Comparison of ENCODE assay signal across 17 cellular contexts in genomic region chr3:23676093-23676492, GRCh38.
"Had no signal": no experiment of that assay in that cellular context is flagged by ENCODE, and none has a peak within 500 bp of the region (broad histone marks: within the 10 kb centered on the region; RNA-seq: fewer than 3 reads in every experiment).

No MANE protein-coding gene starts in this region.

- H3K4me1 Mint-ChIP-seq: activated naive CD8-positive, alpha-beta T cell treated with anti-CD3 and anti-CD28 coated beads, Interleukin-2, amount 10 ng/mL, durations not matched to agents 7 days and 5 days had no signal

- FAIRE-seq: colon, endothelial cell of umbilical vein, small intestine had no signal

- H2AFZ ChIP-seq: parathyroid adenoma had no signal

- H3K36me3 ChIP-seq: cardiac muscle cell, lower lobe of right lung, tibial nerve had no signal

- H3K27ac ChIP-seq: cardiac muscle cell, lower lobe of right lung, parathyroid adenoma, tibial nerve, VCaP had no signal

- DNase-seq: activated CD4-positive, alpha-beta memory T cell treated with anti-CD3 and anti-CD28 coated beads for 36 hours; activated naive CD8-positive, alpha-beta T cell treated with anti-CD3 and anti-CD28 coated beads, Interleukin-2, amount 10 ng/mL, durations not matched to agents 7 days and 5 days; activated T-cell treated with anti-CD3 and anti-CD28 coated beads, Interleukin-2, amount 50 U/mL, for 72 hours; aorta; hypothalamus; left cardiac atrium; lower lobe of right lung; midbrain; small intestine; T-helper 9 cell had no signal

- H3K4me3 ChIP-seq: cardiac muscle cell, lower lobe of right lung, tibial nerve had no signal

- ATAC-seq: activated T-cell treated with anti-CD3 and anti-CD28 coated beads, Interleukin-2, amount 50 U/mL, for 72 hours; left cardiac atrium; lower lobe of right lung; stimulated activated memory B cell treated with anti-CD40 and anti-IgM and Interleukin-4, amounts not matched to agents 10 μg/mL and 1 μg/mL and 100 μg/mL, for 72 hours had no signal

- H3K9me3 ChIP-seq: lower lobe of right lung, tibial nerve had no signal

- H3K36me3 Mint-ChIP-seq: activated CD4-positive, alpha-beta memory T cell treated with anti-CD3 and anti-CD28 coated beads for 36 hours; activated naive CD8-positive, alpha-beta T cell treated with anti-CD3 and anti-CD28 coated beads, Interleukin-2, amount 10 ng/mL, durations not matched to agents 7 days and 5 days; stimulated activated memory B cell treated with anti-CD40 and anti-IgM and Interleukin-4, amounts not matched to agents 10 μg/mL and 1 μg/mL and 100 μg/mL, for 72 hours had no signal

- H3K27ac Mint-ChIP-seq: activated CD4-positive, alpha-beta memory T cell treated with anti-CD3 and anti-CD28 coated beads for 36 hours; activated naive CD8-positive, alpha-beta T cell treated with anti-CD3 and anti-CD28 coated beads, Interleukin-2, amount 10 ng/mL, durations not matched to agents 7 days and 5 days; activated T-cell treated with anti-CD3 and anti-CD28 coated beads, Interleukin-2, amount 50 U/mL, for 72 hours; stimulated activated memory B cell treated with anti-CD40 and anti-IgM and Interleukin-4, amounts not matched to agents 10 μg/mL and 1 μg/mL and 100 μg/mL, for 72 hours had no signal

- H3K9ac ChIP-seq: parathyroid adenoma had no signal

- H3K4me1 ChIP-seq: parathyroid adenoma had no signal

- H3K4me3 Mint-ChIP-seq: activated CD4-positive, alpha-beta memory T cell treated with anti-CD3 and anti-CD28 coated beads for 36 hours; activated naive CD8-positive, alpha-beta T cell treated with anti-CD3 and anti-CD28 coated beads, Interleukin-2, amount 10 ng/mL, durations not matched to agents 7 days and 5 days; activated T-cell treated with anti-CD3 and anti-CD28 coated beads, Interleukin-2, amount 50 U/mL, for 72 hours; stimulated activated memory B cell treated with anti-CD40 and anti-IgM and Interleukin-4, amounts not matched to agents 10 μg/mL and 1 μg/mL and 100 μg/mL, for 72 hours had no signal

- H3K79me2 ChIP-seq: parathyroid adenoma had no signal

- H3K27me3 ChIP-seq: cardiac muscle cell, tibial nerve had no signal
